18 cellular contexts compared by ENCODE assay signal in the genomic region with DNA sequence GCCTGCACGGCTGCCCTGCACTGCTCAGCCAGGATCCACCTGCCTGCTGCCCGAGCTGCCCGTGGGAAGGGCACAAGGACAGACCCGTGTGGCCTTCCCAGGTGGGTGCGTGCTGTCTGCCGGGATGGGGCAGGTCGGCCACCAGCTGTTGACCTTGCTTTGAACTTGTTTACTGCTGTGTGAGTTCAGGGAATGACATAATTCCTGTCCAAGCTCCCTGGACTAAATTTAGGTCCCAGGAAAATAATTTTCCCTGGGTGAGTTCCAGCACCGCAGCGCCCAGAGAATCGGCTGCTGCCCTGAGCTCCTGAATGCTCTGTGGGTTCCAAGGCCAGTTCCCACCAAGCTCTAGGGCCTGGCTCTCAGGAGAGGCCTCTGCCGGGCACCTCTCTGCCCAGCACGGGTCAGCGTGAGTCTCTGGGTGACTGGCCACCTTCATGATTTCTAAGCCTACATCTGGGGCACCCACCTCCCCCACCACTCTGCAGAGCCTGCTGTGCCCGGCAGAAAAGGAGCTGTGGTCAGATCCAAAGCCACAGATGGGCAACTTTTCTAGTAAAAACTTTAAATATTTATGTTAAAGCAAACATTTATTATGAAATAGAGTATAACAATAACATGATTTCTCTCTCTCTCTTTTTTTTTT. TPM values are rescaled to one million over a fixed set of nuclear protein-coding genes. Genes with fewer than 3 reads are reported as not detected.
A peak's percentile ranks its signal among the peaks of the same experiment; 100 is the strongest.
DNase-seq lines count a peak whose midpoint lies in the region; ATAC-seq and TF ChIP-seq lines count a peak whose summit lies in the region.
"Had no signal": no experiment of that assay in that cellular context is flagged by ENCODE, and none has a peak within 500 bp of the region (broad histone marks: within the 10 kb centered on the region; RNA-seq: fewer than 3 reads in every experiment).

No MANE protein-coding gene starts in this region.

- peak overlapping the region in 1 of 2 experiments; percentile 45 for H3K14ac ChIP-seq in mesenchymal stem cell (ENCODE audit: low read length in 2 of 2)

- no peak overlapping the region for H3K18ac ChIP-seq in mesenchymal stem cell (ENCODE audit: low read depth in 1 of 2, low read length in 2 of 2)

- H2BK12ac ChIP-seq in mesenchymal stem cell (ENCODE audit: low read length in 2 of 2) = peak overlapping the region in 1 of 2 experiments; percentile 15

- H3K36me3 Mint-ChIP-seq in chondrocyte (ENCODE audit: low read depth) = peaks cover 1% of the 10 kb centered on the region

- TF ChIP-seq POLR2A in upper lobe of left lung (IDR thresholded peaks at IDR 0.05) = no peak

- H2BK120ac ChIP-seq in mesenchymal stem cell (ENCODE audit: low read depth, low read length) = no peak overlapping the region

- H2BK15ac ChIP-seq in mesenchymal stem cell (ENCODE audit: low read depth, poor library complexity, severe bottlenecking) = no peak overlapping the region

- no peak for TF ChIP-seq CTCF in fibroblast of pulmonary artery (IDR thresholded peaks at IDR 0.05; ENCODE audit: low read length, missing control alignments)
- TF ChIP-seq CTCF in upper lobe of left lung (IDR thresholded peaks at IDR 0.05) = no peak
- no peak for TF ChIP-seq CTCF in chondrocyte (IDR thresholded peaks at IDR 0.05)

- H3K4me3 ChIP-seq in fibroblast of pulmonary artery (replicated peaks; ENCODE audit: low read depth, low read length) (no peak overlapping the region), mesenchymal stem cell (ENCODE audit: insufficient read depth in 1 of 2, low read depth in 1 of 2, low read length in 2 of 2) (peak overlapping the region in 1 of 2 experiments; percentile 7), upper lobe of left lung (no peak overlapping the region)
- H3K4me3 ChIP-seq: tibial nerve had no signal

- peaks cover 11% of the 10 kb centered on the region for H3K4me1 Mint-ChIP-seq in chondrocyte (ENCODE audit: low read depth)

- no peak overlapping the region for H2AK5ac ChIP-seq in mesenchymal stem cell (ENCODE audit: low read length, severe bottlenecking)

- H3K27ac Mint-ChIP-seq in chondrocyte (ENCODE audit: unreplicated experiment) = no peak overlapping the region
- H3K27ac Mint-ChIP-seq: mesothelial cell of epicardium had no signal

- H3K27me3 ChIP-seq in mesenchymal stem cell (ENCODE audit: control insufficient read depth in 1 of 2, insufficient read depth in 1 of 2, low read length in 2 of 2) (no peaks in the 10 kb centered on the region), upper lobe of left lung (no peaks in the 10 kb centered on the region)
- H3K27me3 ChIP-seq: tibial nerve had no signal

- peak in 1 of 4 donors; percentile 7 for TF ChIP-seq EP300 in upper lobe of left lung (IDR thresholded peaks at IDR 0.05)

- H3K36me3 ChIP-seq in mesenchymal stem cell (ENCODE audit: control insufficient read depth in 1 of 2, insufficient read depth in 2 of 2, low read depth in 1 of 2, low read length in 2 of 2) = peaks cover 0 to 53% of the 10 kb centered on the region in 2 experiments
- peaks cover 0 to 13% (median 9%) of the 10 kb centered on the region in 4 donors for H3K36me3 ChIP-seq in upper lobe of left lung

- WGBS in mesenchymal stem cell = 81% methylated on average over 13 of the region's 14 CpGs
- 60 to 64% methylated on average over 5 to 14 of the region's 14 CpGs for WGBS in upper lobe of left lung, 2 donors

- H3K9ac ChIP-seq in mesenchymal stem cell (ENCODE audit: low read length) = no peak overlapping the region

- H2AFZ ChIP-seq in mesenchymal stem cell (ENCODE audit: low read depth, low read length) = no peak overlapping the region

- no peaks in the 10 kb centered on the region for H3K9me3 Mint-ChIP-seq in chondrocyte (ENCODE audit: low read depth)
- H3K9me3 Mint-ChIP-seq: mesothelial cell of epicardium had no signal

- H3K79me1 ChIP-seq in mesenchymal stem cell (replicated peaks; ENCODE audit: low read length, poor library complexity, severe bottlenecking) = peaks cover 7% of the 10 kb centered on the region

- H4K8ac ChIP-seq in mesenchymal stem cell (ENCODE audit: low read length) = no peak overlapping the region

- DNase-seq in DMS 273 (lab: John Stamatoyannopoulos, UW; ENCODE audit: unreplicated experiment) (peak; percentile 22), DMS 273 treated with DMSO at 0.1 percent for 48 hours (lab: John Stamatoyannopoulos, UW) (no peak), fibroblast of pulmonary artery (ENCODE audit: low read depth) (peak; percentile 14), mesenchymal stem cell (peak; percentile 38), upper lobe of left lung (no peak), chondrocyte (ENCODE audit: low spot score) (no peak)
- DNase-seq: activated naive CD4-positive, alpha-beta T cell treated with anti-CD3 and anti-CD28 coated beads, Interleukin-2, amount 50 U/mL, for 16 hours; Calu3; hippocampal formation; NCI-H1092 treated with DMSO at 0.1 percent for 48 hours; NCI-H524 treated with DMSO at 0.1 percent for 48 hours; SIG-M5 had no signal

- H3K27ac ChIP-seq in mesenchymal stem cell (ENCODE audit: low read length, poor library complexity, severe bottlenecking) (peak overlapping the region; percentile 21), upper lobe of left lung (peak overlapping the region in 3 of 4 donors; percentile 46 to 61 (median 48))
- H3K27ac ChIP-seq: 22Rv1, tibial nerve had no signal

- no peak overlapping the region for H3K4me2 ChIP-seq in mesenchymal stem cell (ENCODE audit: low read length, poor library complexity, severe bottlenecking)

- peak in 1 of 2 donors; percentile 49 for ATAC-seq in upper lobe of left lung (ENCODE audit: low FRiP score in 2 of 2)
- no peak for ATAC-seq in GM21529 (IDR thresholded peaks at IDR 0.05; ENCODE audit: unreplicated experiment)
- no peak for ATAC-seq in HG02973 (IDR thresholded peaks at IDR 0.05; ENCODE audit: unreplicated experiment)
- ATAC-seq: sciatic nerve had no signal

- H4K91ac ChIP-seq in mesenchymal stem cell (ENCODE audit: low read length) = no peak overlapping the region

- H3K23ac ChIP-seq in mesenchymal stem cell (ENCODE audit: low read length in 2 of 2) = no peak overlapping the region

- no peaks in the 10 kb centered on the region for H3K27me3 Mint-ChIP-seq in chondrocyte (ENCODE audit: low read depth)

- no peak overlapping the region for H3K4ac ChIP-seq in mesenchymal stem cell (ENCODE audit: low read depth in 1 of 2, low read length in 2 of 2)

- no peak overlapping the region for H3K4me3 Mint-ChIP-seq in chondrocyte (ENCODE audit: unreplicated experiment)
- H3K4me3 Mint-ChIP-seq: mesothelial cell of epicardium had no signal

- H3K4me1 ChIP-seq in mesenchymal stem cell (ENCODE audit: control insufficient read depth, insufficient read depth, low read depth, low read length) = peaks cover 18% of the 10 kb centered on the region
- peaks cover 13 to 19% (median 16%) of the 10 kb centered on the region in 4 donors for H3K4me1 ChIP-seq in upper lobe of left lung

- H3K9me3 ChIP-seq in mesenchymal stem cell (ENCODE audit: control insufficient read depth, low read length) (no peaks in the 10 kb centered on the region), upper lobe of left lung (no peaks in the 10 kb centered on the region)
- H3K9me3 ChIP-seq: tibial nerve had no signal

- no peak overlapping the region for H2BK5ac ChIP-seq in mesenchymal stem cell (ENCODE audit: low read depth, low read length, poor library complexity, severe bottlenecking)

RNA-seq across cellular contexts. Expression of gene MLXIP, which starts 27.2 kb away (rescaled TPM):
- 61.2 TPM for polyA plus RNA-seq in mesenchymal stem cell (2013, experiment 1 of 2)
- 58.9 TPM for polyA plus RNA-seq in mesenchymal stem cell (2013, experiment 2 of 2)
- total RNA-seq in upper lobe of left lung = 100 to 1,000 TPM in 1 of 6 donors, 10 to 100 TPM in 5; 30.4 to 167 (median 55.0) TPM
- 58.8 to 62.8 TPM (median 61.7 TPM) in 3 replicates for total RNA-seq in chondrocyte

RNA-seq across cellular contexts. Expression of gene BCL7A, which starts 29.7 kb away (rescaled TPM):
- polyA plus RNA-seq in mesenchymal stem cell (2013, experiment 1 of 2) = 6.3 TPM
- 5.9 TPM for polyA plus RNA-seq in mesenchymal stem cell (2013, experiment 2 of 2)
- 10 to 100 TPM in 4 of 6 donors, 1 to 10 TPM in 2; 4.9 to 14.6 (median 12.7) TPM for total RNA-seq in upper lobe of left lung
- total RNA-seq in chondrocyte = 7.1 to 10.0 TPM (median 9.1 TPM) in 3 replicates

Comparison
In these comparisons a context has a peak if more than half of its experiments do, and no peak if none do; other contexts are left out.
1. DNase-seq: peak in DMS 273 (single experiment), fibroblast of pulmonary artery (single experiment) and mesenchymal stem cell (single experiment); none in DMS 273 treated with DMSO at 0.1 percent for 48 hours (single experiment), upper lobe of left lung (0 of 2) and chondrocyte (single experiment).